Comparison of ENCODE assay signal across 27 cellular contexts in genomic region chr9:93139365-93140182, GRCh38. TPM values are rescaled to one million over a fixed set of nuclear protein-coding genes. Genes with fewer than 3 reads are reported as not detected.
A peak's percentile ranks its signal among the peaks of the same experiment; 100 is the strongest.
DNase-seq lines count a peak whose midpoint lies in the region; ATAC-seq lines count a peak whose summit lies in the region.
"Had no signal": no experiment of that assay in that cellular context is flagged by ENCODE, and none has a peak within 500 bp of the region (broad histone marks: within the 10 kb centered on the region; RNA-seq: fewer than 3 reads in every experiment).

No MANE protein-coding gene starts in this region.

- peaks cover 42% of the 10 kb centered on the region for H3K4me1 ChIP-seq in SJSA1 (replicated peaks)

- no peaks in the 10 kb centered on the region for H3K27me3 ChIP-seq in SJSA1 (replicated peaks)
- H3K27me3 ChIP-seq: testis had no signal

- no peaks in the 10 kb centered on the region for H3K27me3 Mint-ChIP-seq in activated T-cell treated with anti-CD3 and anti-CD28 coated beads, Interleukin-2, amount 50 U/mL, for 24 hours
- H3K27me3 Mint-ChIP-seq in activated T-cell treated with anti-CD3 and anti-CD28 coated beads, Interleukin-2, amount 50 U/mL, for 72 hours (ENCODE audit: low read depth) = no peaks in the 10 kb centered on the region

- H3K4me3 Mint-ChIP-seq in activated T-cell treated with anti-CD3 and anti-CD28 coated beads, Interleukin-2, amount 50 U/mL, for 24 hours = no peak overlapping the region
- no peak overlapping the region for H3K4me3 Mint-ChIP-seq in activated T-cell treated with anti-CD3 and anti-CD28 coated beads, Interleukin-2, amount 50 U/mL, for 72 hours
- H3K4me3 Mint-ChIP-seq in stimulated activated effector memory CD8-positive, alpha-beta T cell treated with anti-CD3 and anti-CD28 coated beads, Interleukin-12 subunit alpha, Interleukin-12 subunit beta, amount 100 ng/mL, for 72 hours = no peak overlapping the region
- H3K4me3 Mint-ChIP-seq: activated CD8-positive, alpha-beta T cell treated with anti-CD3 and anti-CD28 coated beads, Interleukin-2, amount 10 ng/mL, durations not matched to agents 7 days and 5 days; immature natural killer cell; T-helper 2 cell treated with Interferon-gamma antibody and Interleukin-4, amounts not matched to agents 5 μg/mL and 100 μg/mL, for 36 hours; WTC11 had no signal

- peak overlapping the region; percentile 50 for H3K27ac Mint-ChIP-seq in activated T-cell treated with anti-CD3 and anti-CD28 coated beads, Interleukin-2, amount 50 U/mL, for 24 hours
- H3K27ac Mint-ChIP-seq in activated T-cell treated with anti-CD3 and anti-CD28 coated beads, Interleukin-2, amount 50 U/mL, for 72 hours = no peak overlapping the region
- peak overlapping the region; percentile 81 for H3K27ac Mint-ChIP-seq in stimulated activated effector memory CD8-positive, alpha-beta T cell treated with anti-CD3 and anti-CD28 coated beads, Interleukin-12 subunit alpha, Interleukin-12 subunit beta, amount 100 ng/mL, for 72 hours
- H3K27ac Mint-ChIP-seq: activated CD8-positive, alpha-beta T cell treated with anti-CD3 and anti-CD28 coated beads, Interleukin-2, amount 10 ng/mL, durations not matched to agents 7 days and 5 days; immature natural killer cell; T-helper 2 cell treated with Interferon-gamma antibody and Interleukin-4, amounts not matched to agents 5 μg/mL and 100 μg/mL, for 36 hours; WTC11 had no signal

- ATAC-seq in activated T-cell treated with anti-CD3 and anti-CD28 coated beads, Interleukin-2, amount 50 U/mL, for 72 hours (replicated peaks in 1 of 2) = no peak
- ATAC-seq in stimulated activated effector memory CD8-positive, alpha-beta T cell treated with anti-CD3 and anti-CD28 coated beads, Interleukin-12 subunit alpha, Interleukin-12 subunit beta, amount 100 ng/mL, for 72 hours = no peak
- no peak for ATAC-seq in HG03045 (IDR thresholded peaks at IDR 0.05; ENCODE audit: unreplicated experiment)
- ATAC-seq: activated CD8-positive, alpha-beta T cell treated with anti-CD3 and anti-CD28 coated beads, Interleukin-2, amount 10 ng/mL, durations not matched to agents 7 days and 5 days; WTC11 had no signal

- H3K9me3 Mint-ChIP-seq in activated T-cell treated with anti-CD3 and anti-CD28 coated beads, Interleukin-2, amount 50 U/mL, for 24 hours = no peaks in the 10 kb centered on the region
- peaks cover 0 to 3% of the 10 kb centered on the region in 2 donors for H3K9me3 Mint-ChIP-seq in activated T-cell treated with anti-CD3 and anti-CD28 coated beads, Interleukin-2, amount 50 U/mL, for 72 hours
- H3K9me3 Mint-ChIP-seq in stimulated activated effector memory CD8-positive, alpha-beta T cell treated with anti-CD3 and anti-CD28 coated beads, Interleukin-12 subunit alpha, Interleukin-12 subunit beta, amount 100 ng/mL, for 72 hours = no peaks in the 10 kb centered on the region
- H3K9me3 Mint-ChIP-seq: immature natural killer cell; T-helper 2 cell treated with Interferon-gamma antibody and Interleukin-4, amounts not matched to agents 5 μg/mL and 100 μg/mL, for 36 hours had no signal

- H3K36me3 ChIP-seq in SJSA1 = no peaks in the 10 kb centered on the region
- H3K36me3 ChIP-seq: left ventricle myocardium inferior, neutrophil had no signal

- no peak for DNase-seq in activated T-cell treated with anti-CD3 and anti-CD28 coated beads, Interleukin-2, amount 50 U/mL, for 24 hours
- DNase-seq in activated T-cell treated with anti-CD3 and anti-CD28 coated beads, Interleukin-2, amount 50 U/mL, for 72 hours = no peak
- peak; percentile 58 to 74 for DNase-seq in SJSA1 (ENCODE audit: low read depth in 1 of 2, low spot score in 2 of 2)
- DNase-seq in glomerular visceral epithelial cell (ENCODE audit: extremely low spot score) = peak; percentile 35
- no peak for DNase-seq in stimulated activated effector memory CD8-positive, alpha-beta T cell treated with anti-CD3 and anti-CD28 coated beads, Interleukin-12 subunit alpha, Interleukin-12 subunit beta, amount 100 ng/mL, for 72 hours (ENCODE audit: low spot score in 2 of 2)
- no peak for DNase-seq in central memory CD4-positive, alpha-beta T cell
- no peak for DNase-seq in activated CD4-positive, CD25-positive, alpha-beta regulatory T cell treated with anti-CD3 and anti-CD28 coated beads, Interleukin-2, amount 50 U/mL, for 72 hours
- DNase-seq: activated CD8-positive, alpha-beta T cell treated with anti-CD3 and anti-CD28 coated beads, Interleukin-2, amount 10 ng/mL, durations not matched to agents 7 days and 5 days; activated naive CD4-positive, alpha-beta T cell treated with anti-CD3 and anti-CD28 coated beads, Interleukin-2, amount 50 U/mL, for 16 hours; activated T-cell treated with anti-CD3 and anti-CD28 coated beads, Interleukin-2, amount 50 U/mL, for 48 hours; aorta; C1 segment of cervical spinal cord; immature natural killer cell; left ventricle myocardium inferior; MM.1S; NCI-H146; NCI-H2171; NCI-H526 treated with DMSO at 0.1 percent for 48 hours; OCI-M1; retina; stimulated activated CD8-positive, alpha-beta memory T cell treated with anti-CD3 and anti-CD28 coated beads, Interleukin-4, amount 100 ng/mL, for 48 hours; testis had no signal

- no peak overlapping the region for H3K27ac ChIP-seq in SJSA1
- H3K27ac ChIP-seq: left ventricle myocardium inferior, testis had no signal

- H3K4me1 Mint-ChIP-seq in activated T-cell treated with anti-CD3 and anti-CD28 coated beads, Interleukin-2, amount 50 U/mL, for 24 hours (ENCODE audit: low read depth) = peaks cover 65% of the 10 kb centered on the region
- H3K4me1 Mint-ChIP-seq in activated T-cell treated with anti-CD3 and anti-CD28 coated beads, Interleukin-2, amount 50 U/mL, for 72 hours (ENCODE audit: low read depth) = peaks cover 65% of the 10 kb centered on the region
- H3K4me1 Mint-ChIP-seq in stimulated activated effector memory CD8-positive, alpha-beta T cell treated with anti-CD3 and anti-CD28 coated beads, Interleukin-12 subunit alpha, Interleukin-12 subunit beta, amount 100 ng/mL, for 72 hours = peaks cover 53% of the 10 kb centered on the region

- no peak overlapping the region for H3K4me3 ChIP-seq in SJSA1
- H3K4me3 ChIP-seq: left ventricle myocardium inferior, testis had no signal

- no peaks in the 10 kb centered on the region for H3K36me3 Mint-ChIP-seq in activated T-cell treated with anti-CD3 and anti-CD28 coated beads, Interleukin-2, amount 50 U/mL, for 24 hours (ENCODE audit: low read depth)
- H3K36me3 Mint-ChIP-seq in activated T-cell treated with anti-CD3 and anti-CD28 coated beads, Interleukin-2, amount 50 U/mL, for 72 hours (ENCODE audit: insufficient read depth in 2 of 2) = peaks cover 0 to 1% of the 10 kb centered on the region in 2 donors
- peaks cover 9% of the 10 kb centered on the region for H3K36me3 Mint-ChIP-seq in stimulated activated effector memory CD8-positive, alpha-beta T cell treated with anti-CD3 and anti-CD28 coated beads, Interleukin-12 subunit alpha, Interleukin-12 subunit beta, amount 100 ng/mL, for 72 hours
- H3K36me3 Mint-ChIP-seq: immature natural killer cell, WTC11 had no signal

- H3K9me3 ChIP-seq in SJSA1 (replicated peaks) = no peaks in the 10 kb centered on the region
- H3K9me3 ChIP-seq: neutrophil, testis had no signal

RNA-seq across cellular contexts. Expression of gene NINJ1, which starts 5.5 kb away (rescaled TPM):
- 100 to 1,000 TPM; 121 to 124 TPM for total RNA-seq in activated T-cell treated with anti-CD3 and anti-CD28 coated beads, Interleukin-2, amount 50 U/mL, for 72 hours
- 24.2 and 34.8 TPM in 2 replicates for total RNA-seq in SJSA1 (2014; rRNA removed; shearing (Covaris generic))

RNA-seq across cellular contexts. Expression of gene CARD19, which starts 43.6 kb away (rescaled TPM):
- 10 to 100 TPM; 65.7 to 70.0 TPM for total RNA-seq in activated T-cell treated with anti-CD3 and anti-CD28 coated beads, Interleukin-2, amount 50 U/mL, for 72 hours
- 33.3 and 41.5 TPM in 2 replicates for total RNA-seq in SJSA1 (2014; rRNA removed; shearing (Covaris generic))

RNA-seq across cellular contexts. Expression of gene WNK2, which starts 44.4 kb away (rescaled TPM):
- 1 to 10 TPM in 1 of 2 donors, under 1 TPM in 1; 0.70 to 1.1 TPM for total RNA-seq in activated T-cell treated with anti-CD3 and anti-CD28 coated beads, Interleukin-2, amount 50 U/mL, for 72 hours
- not detected in 2 replicates for total RNA-seq in SJSA1 (2014; rRNA removed; shearing (Covaris generic))
- total RNA-seq: activated CD8-positive, alpha-beta T cell treated with anti-CD3 and anti-CD28 coated beads, Interleukin-2, amount 10 ng/mL, durations not matched to agents 7 days and 5 days; fibroblast of lung had no signal

Comparison
In these comparisons a context has a peak if more than half of its experiments do, and no peak if none do; other contexts are left out.
1. DNase-seq: peak in SJSA1 (2 of 2) and glomerular visceral epithelial cell (single experiment); none in activated T-cell treated with anti-CD3 and anti-CD28 coated beads, Interleukin-2, amount 50 U/mL, for 24 hours (single experiment), activated T-cell treated with anti-CD3 and anti-CD28 coated beads, Interleukin-2, amount 50 U/mL, for 72 hours (0 of 2), stimulated activated effector memory CD8-positive, alpha-beta T cell treated with anti-CD3 and anti-CD28 coated beads, Interleukin-12 subunit alpha, Interleukin-12 subunit beta, amount 100 ng/mL, for 72 hours (0 of 2), central memory CD4-positive, alpha-beta T cell (single experiment) and activated CD4-positive, CD25-positive, alpha-beta regulatory T cell treated with anti-CD3 and anti-CD28 coated beads, Interleukin-2, amount 50 U/mL, for 72 hours (single experiment).